Comparison of ENCODE assay signal across 18 cellular contexts in genomic region chr18:63427566-63427965, GRCh38. TPM values are rescaled to one million over a fixed set of nuclear protein-coding genes. Genes with fewer than 3 reads are reported as not detected.
A peak's percentile ranks its signal among the peaks of the same experiment; 100 is the strongest.
DNase-seq lines count a peak whose midpoint lies in the region; ATAC-seq and TF ChIP-seq lines count a peak whose summit lies in the region.
"Had no signal": no experiment of that assay in that cellular context is flagged by ENCODE, and none has a peak within 500 bp of the region (broad histone marks: within the 10 kb centered on the region; RNA-seq: fewer than 3 reads in every experiment).

No MANE protein-coding gene starts in this region.

- H3K36me3 ChIP-seq in left ventricle myocardium inferior = no peaks in the 10 kb centered on the region
- H3K36me3 ChIP-seq: BE2C had no signal

- ATAC-seq in WTC11 (peak; percentile 40), GM18505 (IDR thresholded peaks at IDR 0.05; ENCODE audit: unreplicated experiment) (no peak), GM18868 (IDR thresholded peaks at IDR 0.05; ENCODE audit: unreplicated experiment) (no peak)
- ATAC-seq: naive thymus-derived CD8-positive, alpha-beta T cell had no signal

- CTCF ChIA-PET in WTC11 (lab: Charles Lee) = interaction anchor here (0.7 to 1.5 kb wide), 2 partner anchors 12 to 78 kb away, joined by 3 to 4 read pairs; no protein-coding TSS in a partner anchor

- POLR2A ChIA-PET in WTC11 (lab: Charles Lee) = no interaction called here

- no peaks in the 10 kb centered on the region; the same call in 1 of the 2 replicates for H3K27me3 Mint-ChIP-seq in WTC11 (ENCODE audit: low read depth)

- H3K27me3 ChIP-seq in left ventricle myocardium inferior (ENCODE audit: low read depth) = no peaks in the 10 kb centered on the region
- H3K27me3 ChIP-seq: BE2C had no signal

- peaks cover 13% of the 10 kb centered on the region for H3K4me1 ChIP-seq in left ventricle myocardium inferior
- H3K4me1 ChIP-seq: BE2C had no signal

- H3K4me3 ChIP-seq in left ventricle myocardium inferior = no peak overlapping the region

- in situ Hi-C loops in ACHN (cut with HindIII; ENCODE audit: low pct_ligation_motif_present, low pct_unique_long_range_greater_than_20kb, low sequenced_read_pairs) = loop anchor here (25.0 kb wide), 1 partner anchor 390 kb away; no protein-coding TSS in a partner anchor

- no peak overlapping the region for H3K4me3 Mint-ChIP-seq in WTC11
- H3K4me3 Mint-ChIP-seq: activated naive CD4-positive, alpha-beta T cell treated with anti-CD3 and anti-CD28 coated beads, Interleukin-2, amount 50 U/mL, for 24 hours; naive thymus-derived CD8-positive, alpha-beta T cell; stimulated activated naive CD8-positive, alpha-beta T cell treated with anti-CD3 and anti-CD28 coated beads, Interleukin-15, Interleukin-2, amounts not matched to agents 100 ng/mL and 50 ng/mL, for 24 hours had no signal

- H3K27ac Mint-ChIP-seq in WTC11 = no peak overlapping the region
- H3K27ac Mint-ChIP-seq: activated naive CD4-positive, alpha-beta T cell treated with anti-CD3 and anti-CD28 coated beads, Interleukin-2, amount 50 U/mL, for 24 hours; naive thymus-derived CD8-positive, alpha-beta T cell; stimulated activated naive CD8-positive, alpha-beta T cell treated with anti-CD3 and anti-CD28 coated beads, Interleukin-15, Interleukin-2, amounts not matched to agents 100 ng/mL and 50 ng/mL, for 24 hours had no signal

- intact Hi-C loops in left ventricle myocardium inferior (cut with micrococcal nuclease) = no loop called here

- DNase-seq in ACHN (peak; percentile 9), HCEC 1CT (peak; percentile 23), WTC11 (ENCODE audit: low spot score) (no peak), iPS DF 4.7 (ENCODE audit: extremely low read depth, low spot score) (peak; percentile 5), left ventricle myocardium inferior (no peak), NCI-H510A treated with DMSO at 0.1 percent for 48 hours (lab: John Stamatoyannopoulos, UW) (no peak)
- DNase-seq: activated CD4-positive, alpha-beta T cell treated with anti-CD3 and anti-CD28 coated beads, Interleukin-2, amount 50 U/mL, for 4 hours; BE2C; naive thymus-derived CD8-positive, alpha-beta T cell; NCI-H2029; retina had no signal

- H3K9me3 Mint-ChIP-seq in WTC11 = no peaks in the 10 kb centered on the region
- H3K9me3 Mint-ChIP-seq: activated naive CD4-positive, alpha-beta T cell treated with anti-CD3 and anti-CD28 coated beads, Interleukin-2, amount 50 U/mL, for 24 hours; naive thymus-derived CD8-positive, alpha-beta T cell; stimulated activated naive CD8-positive, alpha-beta T cell treated with anti-CD3 and anti-CD28 coated beads, Interleukin-15, Interleukin-2, amounts not matched to agents 100 ng/mL and 50 ng/mL, for 24 hours had no signal

- TF ChIP-seq CTCF in WTC11 (IDR thresholded peaks at IDR 0.05) (no peak), left ventricle myocardium inferior (IDR thresholded peaks at IDR 0.05; ENCODE audit: borderline replicate concordance) (no peak)

- H3K36me3 Mint-ChIP-seq in WTC11 = no peaks in the 10 kb centered on the region
- H3K36me3 Mint-ChIP-seq: activated naive CD4-positive, alpha-beta T cell treated with anti-CD3 and anti-CD28 coated beads, Interleukin-2, amount 50 U/mL, for 24 hours; naive thymus-derived CD8-positive, alpha-beta T cell had no signal

- TF ChIP-seq POLR2A in GM18505 (IDR thresholded peaks at IDR 0.05; ENCODE audit: borderline replicate concordance, extremely low read depth, insufficient read depth, insufficient read length) = no peak

- no peak overlapping the region for H3K27ac ChIP-seq in left ventricle myocardium inferior (replicated peaks)

- no peaks in the 10 kb centered on the region for H3K9me3 ChIP-seq in left ventricle myocardium inferior (replicated peaks)
- H3K9me3 ChIP-seq: BE2C had no signal

- peaks cover 15% of the 10 kb centered on the region for H3K4me1 Mint-ChIP-seq in WTC11

TF ChIP-seq in WTC11, 78 proteins besides CTCF, POLR2A, EP300 and RAD21 (continues in another document):
- TF ChIP-seq MAX (CRISPR knock-in tag; IDR thresholded peaks at IDR 0.05) (no peak), AFF4 (CRISPR knock-in tag; IDR thresholded peaks at IDR 0.05; ENCODE audit: borderline replicate concordance) (no peak), IRF2 (CRISPR knock-in tag; IDR thresholded peaks at IDR 0.05; ENCODE audit: borderline replicate concordance, low read depth) (no peak), ZNF121 (CRISPR knock-in tag; IDR thresholded peaks at IDR 0.05) (no peak), NR2C2 (CRISPR knock-in tag; IDR thresholded peaks at IDR 0.05) (no peak), PRDM15 (CRISPR knock-in tag; IDR thresholded peaks at IDR 0.05) (no peak), CBFB (CRISPR knock-in tag; IDR thresholded peaks at IDR 0.05; ENCODE audit: low read depth) (no peak), HMGXB4 (CRISPR knock-in tag; IDR thresholded peaks at IDR 0.05) (no peak)

RNA-seq across cellular contexts. Expression of gene VPS4B, which starts 5.3 kb away (rescaled TPM):
- total RNA-seq in WTC11 (2021) (37.8 to 44.1 TPM (median 42.8 TPM) in 3 replicates), left ventricle myocardium inferior (16.7 TPM)

RNA-seq across cellular contexts. Expression of gene SERPINB5, which starts 49.2 kb away (rescaled TPM):
- 0.17 to 0.25 TPM (median 0.18 TPM) in 3 replicates for total RNA-seq in WTC11 (2021)
- total RNA-seq in left ventricle myocardium inferior = not detected
- total RNA-seq: fibroblast of villous mesenchyme; G401; naive thymus-derived CD8-positive, alpha-beta T cell; T-helper 1 cell treated with Interleukin-12 subunit alpha and Interleukin-12 subunit beta and Interleukin-4 antibody, amounts not matched to agents 30 ng/mL and 1 ng/mL, for 36 hours had no signal

Comparison
In these comparisons a context has a peak if more than half of its experiments do, and no peak if none do; other contexts are left out.
1. DNase-seq: peak in ACHN (single experiment), HCEC 1CT (single experiment) and iPS DF 4.7 (single experiment); none in WTC11 (single experiment), left ventricle myocardium inferior (single experiment) and NCI-H510A treated with DMSO at 0.1 percent for 48 hours (single experiment).